In the genomic region with DNA sequence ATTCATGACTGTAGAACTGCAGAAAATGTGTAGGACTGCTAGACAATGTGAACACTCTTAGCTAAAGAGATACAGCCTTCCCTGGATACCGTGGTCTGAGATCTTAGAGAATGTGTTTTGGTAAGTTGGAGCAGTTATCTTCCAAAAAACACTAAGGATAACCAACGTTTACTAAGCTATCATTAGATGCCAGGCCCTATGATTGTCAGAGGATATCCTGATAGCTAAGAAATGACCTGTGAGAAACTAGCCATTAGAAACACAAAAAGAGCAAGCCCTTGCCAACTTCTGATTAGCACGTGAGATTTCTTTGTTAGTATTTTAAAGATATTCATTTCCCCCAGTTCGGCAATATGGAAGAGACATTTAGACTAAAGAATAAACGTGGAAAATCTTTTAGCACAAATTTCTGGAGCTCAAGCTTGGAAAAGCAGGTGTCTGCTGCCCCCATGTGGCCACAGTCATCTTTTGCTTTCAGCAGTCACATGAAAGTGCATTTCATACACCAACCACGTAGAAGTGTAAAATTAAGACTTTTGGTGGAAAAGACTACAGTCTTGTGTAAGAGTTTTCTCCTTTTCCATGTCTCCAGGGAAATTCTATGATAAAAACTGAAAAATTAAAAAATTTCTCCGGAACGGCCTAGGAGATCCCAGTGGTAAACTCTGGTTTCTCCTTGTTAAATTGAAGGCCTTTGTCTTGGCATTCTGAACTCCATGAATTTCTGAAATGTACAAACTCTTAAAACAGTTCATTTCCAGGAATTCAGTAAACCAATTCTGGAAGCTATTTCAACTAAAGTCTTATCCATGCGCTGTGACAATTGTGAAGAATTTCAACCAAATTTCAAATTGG, we compare ENCODE assay signal across 8 cellular contexts.
DNase-seq lines count a peak whose midpoint lies in the region; ATAC-seq and TF ChIP-seq lines count a peak whose summit lies in the region.

No MANE protein-coding gene starts in this region.

- H3K27ac ChIP-seq in right lobe of liver: no peak overlapping the region

- no peaks in the 10 kb centered on the region for H3K9me3 ChIP-seq in right lobe of liver

- no peak overlapping the region for H3K4me3 Mint-ChIP-seq in chondrocyte (ENCODE audit: unreplicated experiment)

- H3K36me3 ChIP-seq in right lobe of liver: no peaks in the 10 kb centered on the region

- no peaks in the 10 kb centered on the region for H3K4me1 Mint-ChIP-seq in chondrocyte (ENCODE audit: low read depth)

- intact Hi-C loops in right lobe of liver (cut with DNase I): no loop called here

- DNase-seq in SHP77 (lab: John Stamatoyannopoulos, UW) (peak; percentile 1 to 10), SHP77 treated with DMSO at 0.1 percent for 48 hours (lab: John Stamatoyannopoulos, UW) (no peak), NCI-H1694 (lab: John Stamatoyannopoulos, UW) (peak; percentile 65), chondrocyte (ENCODE audit: low spot score) (no peak), right lobe of liver (peak; percentile 59 to 74 (median 71))
- DNase-seq in activated CD4-positive, alpha-beta T cell treated with anti-CD3 and anti-CD28 coated beads for 1 hour: peak; percentile 39
- peak; percentile 17 to 69 (median 29) for DNase-seq in stimulated activated CD4-positive, alpha-beta T cell treated with anti-CD3 and anti-CD28 coated beads, TNF-alpha, amount 100 ng/mL, for 48 hours (ENCODE audit: low read depth in 3 of 3)

- ATAC-seq in right lobe of liver (peak; percentile 69 to 87 (median 74)), GM19328 (IDR thresholded peaks at IDR 0.05; ENCODE audit: unreplicated experiment) (no peak)

- no peak overlapping the region for H3K4me3 ChIP-seq in right lobe of liver

- no peaks in the 10 kb centered on the region for H3K9me3 Mint-ChIP-seq in chondrocyte (ENCODE audit: low read depth)

- no peak overlapping the region for H3K27ac Mint-ChIP-seq in chondrocyte (ENCODE audit: unreplicated experiment)

- no peaks in the 10 kb centered on the region for H3K4me1 ChIP-seq in right lobe of liver

- H3K36me3 Mint-ChIP-seq in chondrocyte (ENCODE audit: low read depth): no peaks in the 10 kb centered on the region

- H3K27me3 Mint-ChIP-seq in chondrocyte (ENCODE audit: low read depth): no peaks in the 10 kb centered on the region

- no peak for TF ChIP-seq POLR2A in right lobe of liver (IDR thresholded peaks at IDR 0.05)

- TF ChIP-seq CTCF in chondrocyte (IDR thresholded peaks at IDR 0.05): peak; percentile 97
- peak; percentile 79 to 94 (median 90) for TF ChIP-seq CTCF in right lobe of liver (IDR thresholded peaks at IDR 0.05)

- WGBS in right lobe of liver (ENCODE audit: insufficient coverage, low coverage, low lambda C conversion rate, missing lambda C conversion rate): 11% methylated on average over 9 of the region's 9 CpGs

- no peaks in the 10 kb centered on the region for H3K27me3 ChIP-seq in right lobe of liver

Comparison
In these comparisons a context has a peak if more than half of its experiments do, and no peak if none do; other contexts are left out.
1. DNase-seq: peak in SHP77 (2 of 2), NCI-H1694 (single experiment), activated CD4-positive, alpha-beta T cell treated with anti-CD3 and anti-CD28 coated beads for 1 hour (single experiment), right lobe of liver (3 of 3) and stimulated activated CD4-positive, alpha-beta T cell treated with anti-CD3 and anti-CD28 coated beads, TNF-alpha, amount 100 ng/mL, for 48 hours (3 of 3); none in SHP77 treated with DMSO at 0.1 percent for 48 hours (single experiment) and chondrocyte (single experiment).